ENCODE assay signal across 11 cellular contexts in the genomic region with DNA sequence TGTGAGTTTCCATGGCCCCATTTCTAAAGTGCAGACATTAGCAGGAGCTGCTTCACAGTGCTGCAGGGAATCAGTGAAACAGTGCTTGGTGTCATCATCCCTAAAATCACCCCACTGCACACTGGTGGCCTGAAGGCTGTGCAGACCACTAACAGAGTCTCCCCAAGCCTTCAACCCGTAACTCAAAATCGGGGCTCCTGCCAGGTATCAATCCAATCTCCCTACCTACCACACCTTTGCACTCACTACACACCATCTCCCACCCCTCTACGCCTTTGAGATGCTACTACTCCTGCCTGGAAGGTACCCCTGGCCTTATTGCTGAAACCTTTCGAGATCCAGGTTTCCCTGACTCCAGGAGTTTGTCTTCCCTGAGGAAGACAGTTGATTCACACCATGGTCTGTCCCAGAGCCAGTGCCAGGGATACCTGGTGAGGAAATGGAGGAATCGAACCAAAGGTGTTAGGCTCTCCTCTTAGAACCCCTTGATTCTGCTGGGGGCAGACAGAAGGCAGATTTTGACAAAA. TPM values are rescaled to one million over a fixed set of nuclear protein-coding genes. Genes with fewer than 3 reads are reported as not detected.
DNase-seq lines count a peak whose midpoint lies in the region; ATAC-seq and TF ChIP-seq lines count a peak whose summit lies in the region.
"Had no signal": no experiment of that assay in that cellular context is flagged by ENCODE, and none has a peak within 500 bp of the region (broad histone marks: within the 10 kb centered on the region; RNA-seq: fewer than 3 reads in every experiment).

No MANE protein-coding gene starts in this region.

- H3K27me3 Mint-ChIP-seq in activated T-cell treated with anti-CD3 and anti-CD28 coated beads, Interleukin-2, amount 50 U/mL, for 24 hours = no peaks in the 10 kb centered on the region
- no peaks in the 10 kb centered on the region for H3K27me3 Mint-ChIP-seq in activated T-cell treated with anti-CD3 and anti-CD28 coated beads, Interleukin-2, amount 50 U/mL, for 72 hours (ENCODE audit: low read depth)
- no peaks in the 10 kb centered on the region for H3K27me3 Mint-ChIP-seq in memory B cell

- peak overlapping the region; percentile 97 for H3K27ac Mint-ChIP-seq in activated T-cell treated with anti-CD3 and anti-CD28 coated beads, Interleukin-2, amount 50 U/mL, for 24 hours
- H3K27ac Mint-ChIP-seq in activated T-cell treated with anti-CD3 and anti-CD28 coated beads, Interleukin-2, amount 50 U/mL, for 72 hours = peak overlapping the region; percentile 72
- H3K27ac Mint-ChIP-seq in memory B cell = peak overlapping the region; percentile 96

- peaks cover 87% of the 10 kb centered on the region for H3K4me1 Mint-ChIP-seq in activated T-cell treated with anti-CD3 and anti-CD28 coated beads, Interleukin-2, amount 50 U/mL, for 24 hours (ENCODE audit: low read depth)
- H3K4me1 Mint-ChIP-seq in activated T-cell treated with anti-CD3 and anti-CD28 coated beads, Interleukin-2, amount 50 U/mL, for 72 hours (ENCODE audit: low read depth) = peaks cover 85% of the 10 kb centered on the region
- peaks cover 79% of the 10 kb centered on the region for H3K4me1 Mint-ChIP-seq in memory B cell

- peak; percentile 27 for DNase-seq in activated T-cell treated with anti-CD3 and anti-CD28 coated beads, Interleukin-2, amount 50 U/mL, for 24 hours
- DNase-seq in activated T-cell treated with anti-CD3 and anti-CD28 coated beads, Interleukin-2, amount 50 U/mL, for 1 hour = no peak
- no peak for DNase-seq in activated T-cell treated with anti-CD3 and anti-CD28 coated beads, Interleukin-2, amount 50 U/mL, for 72 hours
- DNase-seq in memory B cell (ENCODE audit: low spot score in 2 of 2) (no peak), upper lobe of right lung (no peak), NCI-H2171 (lab: John Stamatoyannopoulos, UW) (no peak)
- DNase-seq in stimulated activated CD4-positive, alpha-beta T cell treated with anti-CD3 and anti-CD28 coated beads, Interleukin-4, amount 100 ng/mL, for 24 hours = no peak
- DNase-seq: heart left ventricle; NK-92 treated with Interleukin-12 subunit alpha and Interleukin-12 subunit beta, amount 100 ng/mL, for 24 hours; stimulated activated CD4-positive, alpha-beta T cell treated with anti-CD3 and anti-CD28 coated beads, Interleukin-4, amount 100 ng/mL, for 4 hours had no signal

- no peak for TF ChIP-seq CTCF in upper lobe of right lung (IDR thresholded peaks at IDR 0.05)

- no peaks in the 10 kb centered on the region for H3K9me3 ChIP-seq in upper lobe of right lung
- H3K9me3 ChIP-seq: heart left ventricle had no signal

- H3K27ac ChIP-seq in upper lobe of right lung = peak overlapping the region; percentile 81

- no peak for ATAC-seq in activated T-cell treated with anti-CD3 and anti-CD28 coated beads, Interleukin-2, amount 50 U/mL, for 72 hours (replicated peaks in 1 of 2)
- ATAC-seq in memory B cell (ENCODE audit: low read depth) = no peak
- no peak for ATAC-seq in upper lobe of right lung
- ATAC-seq in HG03439 (IDR thresholded peaks at IDR 0.05; ENCODE audit: unreplicated experiment) = no peak
- ATAC-seq: heart left ventricle had no signal

- peak overlapping the region; percentile 65 for H3K4me3 Mint-ChIP-seq in activated T-cell treated with anti-CD3 and anti-CD28 coated beads, Interleukin-2, amount 50 U/mL, for 24 hours
- peak overlapping the region; percentile 66 to 84 for H3K4me3 Mint-ChIP-seq in activated T-cell treated with anti-CD3 and anti-CD28 coated beads, Interleukin-2, amount 50 U/mL, for 72 hours
- H3K4me3 Mint-ChIP-seq in memory B cell = peak overlapping the region; percentile 83

- H3K36me3 ChIP-seq in upper lobe of right lung = peaks cover 9% of the 10 kb centered on the region

- H3K9me3 Mint-ChIP-seq in activated T-cell treated with anti-CD3 and anti-CD28 coated beads, Interleukin-2, amount 50 U/mL, for 24 hours = no peaks in the 10 kb centered on the region
- H3K9me3 Mint-ChIP-seq in activated T-cell treated with anti-CD3 and anti-CD28 coated beads, Interleukin-2, amount 50 U/mL, for 72 hours = no peaks in the 10 kb centered on the region
- no peaks in the 10 kb centered on the region for H3K9me3 Mint-ChIP-seq in memory B cell

- H3K36me3 Mint-ChIP-seq in activated T-cell treated with anti-CD3 and anti-CD28 coated beads, Interleukin-2, amount 50 U/mL, for 24 hours (ENCODE audit: low read depth) = peaks cover 98% of the 10 kb centered on the region
- H3K36me3 Mint-ChIP-seq in activated T-cell treated with anti-CD3 and anti-CD28 coated beads, Interleukin-2, amount 50 U/mL, for 72 hours (ENCODE audit: insufficient read depth in 2 of 2) = peaks cover 7 to 11% of the 10 kb centered on the region in 2 donors
- peaks cover 34% of the 10 kb centered on the region for H3K36me3 Mint-ChIP-seq in memory B cell

- intact Hi-C loops in upper lobe of right lung (cut with DNase I) = no loop called here

- no peak overlapping the region for H3K4me3 ChIP-seq in upper lobe of right lung
- H3K4me3 ChIP-seq: heart left ventricle had no signal

- peaks cover 50% of the 10 kb centered on the region for H3K4me1 ChIP-seq in upper lobe of right lung

- H3K27me3 ChIP-seq in upper lobe of right lung = no peaks in the 10 kb centered on the region
- H3K27me3 ChIP-seq: heart left ventricle had no signal

RNA-seq across cellular contexts. Expression of a gene that starts 25.5 kb away (rescaled TPM):
- 10 to 100 TPM; 41.7 to 51.9 TPM for total RNA-seq in activated T-cell treated with anti-CD3 and anti-CD28 coated beads, Interleukin-2, amount 50 U/mL, for 72 hours
- total RNA-seq in upper lobe of right lung = 12.9 TPM
